Comparison of ENCODE assay signal across 8 cellular contexts in genomic region chr19:42268142-42268703, GRCh38. TPM values are rescaled to one million over a fixed set of nuclear protein-coding genes. Genes with fewer than 3 reads are reported as not detected.
DNase-seq lines count a peak whose midpoint lies in the region; ATAC-seq and TF ChIP-seq lines count a peak whose summit lies in the region.

No MANE protein-coding gene starts in this region.

- ATAC-seq in GM21423 (IDR thresholded peaks at IDR 0.05; ENCODE audit: unreplicated experiment) = peak; percentile 51

- no peak for TF ChIP-seq CTCF in epithelial cell of esophagus (IDR thresholded peaks at IDR 0.05; ENCODE audit: insufficient read depth, low read depth, low read length, missing control alignments)

- peak overlapping the region; percentile 75 for H3K4me3 ChIP-seq in epithelial cell of esophagus (ENCODE audit: low read length)

- DNase-seq in Caki2 (ENCODE audit: low read depth) (peak; percentile 100), HUDEP-2 (lab: John Stamatoyannopoulos, UW; ENCODE audit: unreplicated experiment in 76 of 76) (peak; percentile 91 to 100 (median 100)), NOMO-1 treated with dmso at 0.1 percent for 144 hours (lab: John Stamatoyannopoulos, UW; ENCODE audit: unreplicated experiment) (peak; percentile 99), epithelial cell of esophagus (ENCODE audit: low read depth) (peak; percentile 100), midbrain (lab: John Stamatoyannopoulos, UW) (peak; percentile 100)
- DNase-seq in activated CD8-positive, alpha-beta memory T cell treated with anti-CD3 and anti-CD28 coated beads, Interleukin-2, amount 50 U/mL, for 24 hours (ENCODE audit: extremely low read depth) = peak; percentile 98
- DNase-seq in stimulated activated CD8-positive, alpha-beta memory T cell treated with anti-CD3 and anti-CD28 coated beads, Interleukin-15, amount 100 ng/mL, for 48 hours (ENCODE audit: low read depth in 2 of 2) = peak; percentile 96

- in situ Hi-C loops in Caki2 (cut with HindIII; ENCODE audit: low pct_unique_long_range_greater_than_20kb, low sequenced_read_pairs) = no loop called here

RNA-seq across cellular contexts. Expression of gene CIC, which starts 0.8 kb away (rescaled TPM):
- total RNA-seq in Caki2 (2014; rRNA removed; shearing (Covaris generic); ENCODE audit: low replicate concordance) = 13.6 and 27.5 TPM in 2 replicates

RNA-seq across cellular contexts. Expression of gene ERF, which starts 13.3 kb away (rescaled TPM):
- total RNA-seq in Caki2 (2014; rRNA removed; shearing (Covaris generic); ENCODE audit: low replicate concordance) = 47.1 and 49.5 TPM in 2 replicates

RNA-seq across cellular contexts. Expression of gene GSK3A, which starts 25.8 kb away (rescaled TPM):
- total RNA-seq in Caki2 (2014; rRNA removed; shearing (Covaris generic); ENCODE audit: low replicate concordance) = 29.9 and 32.2 TPM in 2 replicates

RNA-seq across cellular contexts. Expression of gene PRR19, which starts 33.7 kb away (rescaled TPM):
- total RNA-seq in Caki2 (2014; rRNA removed; shearing (Covaris generic); ENCODE audit: low replicate concordance) = 3.0 TPM in 1 of 2 replicates, not detected in the other

RNA-seq across cellular contexts. Expression of gene PAFAH1B3, which starts 34.2 kb away (rescaled TPM):
- 142 and 150 TPM in 2 replicates for total RNA-seq in Caki2 (2014; rRNA removed; shearing (Covaris generic); ENCODE audit: low replicate concordance)

Comparison
In these comparisons a context has a peak if more than half of its experiments do, and no peak if none do; other contexts are left out.
1. Peak in every context shown above with its lines: DNase-seq, ATAC-seq and H3K4me3 ChIP-seq.